29 cellular contexts compared by ENCODE assay signal in genomic region chr3:185292238-185292637, GRCh38.
"Had no signal": no experiment of that assay in that cellular context is flagged by ENCODE, and none has a peak within 500 bp of the region (broad histone marks: within the 10 kb centered on the region; RNA-seq: fewer than 3 reads in every experiment).

No MANE protein-coding gene starts in this region.

- H3K36me3 ChIP-seq: adrenal gland, cardiac muscle cell, colonic mucosa had no signal

- H3K27me3 Mint-ChIP-seq: activated CD4-positive, alpha-beta memory T cell treated with anti-CD3 and anti-CD28 coated beads for 36 hours; activated CD4-positive, alpha-beta T cell treated with anti-CD3 and anti-CD28 coated beads, Interleukin-2, amount 10 ng/mL, durations not matched to agents 24 days and 14 days; activated naive CD8-positive, alpha-beta T cell treated with anti-CD3 and anti-CD28 coated beads for 36 hours; natural killer cell treated with Interleukin-12 subunit alpha and Interleukin-12 subunit beta and Interleukin-15 and Interleukin-18, amount 100 ng/mL, for 72 hours had no signal

- ATAC-seq: body of pancreas, left lung, lower lobe of right lung, mucosa of descending colon, right cardiac atrium had no signal

- H3K9me3 Mint-ChIP-seq: activated CD4-positive, alpha-beta memory T cell treated with anti-CD3 and anti-CD28 coated beads for 36 hours; activated CD4-positive, alpha-beta T cell treated with anti-CD3 and anti-CD28 coated beads, Interleukin-2, amount 10 ng/mL, durations not matched to agents 24 days and 14 days; activated naive CD4-positive, alpha-beta T cell treated with anti-CD3 and anti-CD28 coated beads for 36 hours; activated naive CD8-positive, alpha-beta T cell treated with anti-CD3 and anti-CD28 coated beads for 36 hours; activated T-cell treated with anti-CD3 and anti-CD28 coated beads, Interleukin-2, amount 50 U/mL, for 4 hours; natural killer cell treated with Interleukin-12 subunit alpha and Interleukin-12 subunit beta and Interleukin-15 and Interleukin-18, amount 100 ng/mL, for 72 hours; T-helper 1 cell treated with Interleukin-12 subunit alpha and Interleukin-12 subunit beta and Interleukin-4 antibody, amounts not matched to agents 30 μg/mL and 1 μg/mL, for 36 hours had no signal

- H3K27ac ChIP-seq: adrenal gland, body of pancreas, cardiac muscle cell, colonic mucosa, left lung, lower lobe of right lung, spleen, testis, transverse colon, VCaP had no signal

- H3K4me1 Mint-ChIP-seq: activated CD4-positive, alpha-beta T cell treated with anti-CD3 and anti-CD28 coated beads, Interleukin-2, amount 10 ng/mL, durations not matched to agents 24 days and 14 days; activated naive CD8-positive, alpha-beta T cell treated with anti-CD3 and anti-CD28 coated beads for 36 hours had no signal

- FAIRE-seq: frontal cortex, islet of Langerhans, TTC549 had no signal

- H3K36me3 Mint-ChIP-seq: natural killer cell treated with Interleukin-12 subunit alpha and Interleukin-12 subunit beta and Interleukin-15 and Interleukin-18, amount 100 ng/mL, for 72 hours had no signal

- H3K27ac Mint-ChIP-seq: activated CD4-positive, alpha-beta memory T cell treated with anti-CD3 and anti-CD28 coated beads for 36 hours; activated CD4-positive, alpha-beta T cell treated with anti-CD3 and anti-CD28 coated beads, Interleukin-2, amount 10 ng/mL, durations not matched to agents 24 days and 14 days; activated naive CD4-positive, alpha-beta T cell treated with anti-CD3 and anti-CD28 coated beads for 36 hours; activated naive CD8-positive, alpha-beta T cell treated with anti-CD3 and anti-CD28 coated beads for 36 hours; natural killer cell treated with Interleukin-12 subunit alpha and Interleukin-12 subunit beta and Interleukin-15 and Interleukin-18, amount 100 ng/mL, for 72 hours; T-helper 1 cell treated with Interleukin-12 subunit alpha and Interleukin-12 subunit beta and Interleukin-4 antibody, amounts not matched to agents 30 μg/mL and 1 μg/mL, for 36 hours had no signal

- DNase-seq: activated CD4-positive, alpha-beta memory T cell treated with anti-CD3 and anti-CD28 coated beads for 36 hours; activated CD4-positive, alpha-beta T cell treated with anti-CD3 and anti-CD28 coated beads, Interleukin-2, amount 10 ng/mL, durations not matched to agents 24 days and 14 days; activated effector memory CD4-positive, alpha-beta T cell treated with Interleukin-2 at 50 U/mL for 16 hours; activated naive CD4-positive, alpha-beta T cell treated with anti-CD3 and anti-CD28 coated beads for 36 hours; activated naive CD8-positive, alpha-beta T cell treated with anti-CD3 and anti-CD28 coated beads for 36 hours; activated T-cell treated with anti-CD3 and anti-CD28 coated beads, Interleukin-2, amount 50 U/mL, for 4 hours; adrenal gland; aorta; body of pancreas; cerebellar nuclear complex; colonic mucosa; effector memory CD4-positive, alpha-beta T cell; left lung; lower lobe of right lung; mesenchymal stem cell; mucosa of descending colon; right cardiac atrium; spleen; stimulated activated naive CD4-positive, alpha-beta T cell treated with Interleukin-2 at 50 U/mL for 16 hours; T-helper 9 cell; testis; transverse colon had no signal

- H3K27me3 ChIP-seq: adrenal gland, body of pancreas, cardiac muscle cell, colonic mucosa, left lung, spleen, testis, transverse colon had no signal

- H3K4me3 ChIP-seq: adrenal gland, body of pancreas, cardiac muscle cell, colonic mucosa, left lung, lower lobe of right lung, mucosa of descending colon, spleen, testis, transverse colon had no signal

- H3K9me3 ChIP-seq: body of pancreas, colonic mucosa, left lung, lower lobe of right lung, mucosa of descending colon, spleen, testis, transverse colon had no signal

- H3K4me1 ChIP-seq: body of pancreas, colonic mucosa, left lung, lower lobe of right lung, spleen, testis had no signal

- H3K4me3 Mint-ChIP-seq: activated CD4-positive, alpha-beta memory T cell treated with anti-CD3 and anti-CD28 coated beads for 36 hours; activated CD4-positive, alpha-beta T cell treated with anti-CD3 and anti-CD28 coated beads, Interleukin-2, amount 10 ng/mL, durations not matched to agents 24 days and 14 days; activated naive CD4-positive, alpha-beta T cell treated with anti-CD3 and anti-CD28 coated beads for 36 hours; activated naive CD8-positive, alpha-beta T cell treated with anti-CD3 and anti-CD28 coated beads for 36 hours; activated T-cell treated with anti-CD3 and anti-CD28 coated beads, Interleukin-2, amount 50 U/mL, for 4 hours; natural killer cell treated with Interleukin-12 subunit alpha and Interleukin-12 subunit beta and Interleukin-15 and Interleukin-18, amount 100 ng/mL, for 72 hours; T-helper 1 cell treated with Interleukin-12 subunit alpha and Interleukin-12 subunit beta and Interleukin-4 antibody, amounts not matched to agents 30 μg/mL and 1 μg/mL, for 36 hours had no signal
